Comparison of ENCODE assay signal across 1 cellular context in the genomic region with DNA sequence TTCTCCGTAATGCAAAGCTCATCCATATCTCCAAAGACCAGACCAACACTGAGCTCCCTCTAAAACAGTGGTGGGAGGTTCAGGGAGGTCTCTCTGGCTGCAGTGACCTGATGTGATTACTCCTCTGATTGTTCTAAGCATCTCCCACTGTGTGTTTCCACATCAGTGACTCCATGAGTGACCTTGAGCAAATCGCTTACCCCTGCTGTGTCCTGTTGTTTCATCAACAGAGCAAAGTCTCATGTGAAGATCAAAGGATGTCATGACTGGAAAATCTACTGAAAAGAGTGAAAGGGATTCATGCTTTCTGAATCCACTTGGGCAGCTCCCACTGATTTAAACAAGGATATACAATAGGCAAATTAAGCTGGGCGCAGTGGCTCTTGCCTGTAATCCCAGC.
A peak's percentile ranks its signal among the peaks of the same experiment; 100 is the strongest.
TF ChIP-seq lines count a peak whose summit lies in the region.

No MANE protein-coding gene starts in this region.

TF ChIP-seq in HepG2, 621 proteins besides CTCF, POLR2A, EP300 and RAD21 (continued from another document and continues in another):
- TF ChIP-seq, protein P1, sequence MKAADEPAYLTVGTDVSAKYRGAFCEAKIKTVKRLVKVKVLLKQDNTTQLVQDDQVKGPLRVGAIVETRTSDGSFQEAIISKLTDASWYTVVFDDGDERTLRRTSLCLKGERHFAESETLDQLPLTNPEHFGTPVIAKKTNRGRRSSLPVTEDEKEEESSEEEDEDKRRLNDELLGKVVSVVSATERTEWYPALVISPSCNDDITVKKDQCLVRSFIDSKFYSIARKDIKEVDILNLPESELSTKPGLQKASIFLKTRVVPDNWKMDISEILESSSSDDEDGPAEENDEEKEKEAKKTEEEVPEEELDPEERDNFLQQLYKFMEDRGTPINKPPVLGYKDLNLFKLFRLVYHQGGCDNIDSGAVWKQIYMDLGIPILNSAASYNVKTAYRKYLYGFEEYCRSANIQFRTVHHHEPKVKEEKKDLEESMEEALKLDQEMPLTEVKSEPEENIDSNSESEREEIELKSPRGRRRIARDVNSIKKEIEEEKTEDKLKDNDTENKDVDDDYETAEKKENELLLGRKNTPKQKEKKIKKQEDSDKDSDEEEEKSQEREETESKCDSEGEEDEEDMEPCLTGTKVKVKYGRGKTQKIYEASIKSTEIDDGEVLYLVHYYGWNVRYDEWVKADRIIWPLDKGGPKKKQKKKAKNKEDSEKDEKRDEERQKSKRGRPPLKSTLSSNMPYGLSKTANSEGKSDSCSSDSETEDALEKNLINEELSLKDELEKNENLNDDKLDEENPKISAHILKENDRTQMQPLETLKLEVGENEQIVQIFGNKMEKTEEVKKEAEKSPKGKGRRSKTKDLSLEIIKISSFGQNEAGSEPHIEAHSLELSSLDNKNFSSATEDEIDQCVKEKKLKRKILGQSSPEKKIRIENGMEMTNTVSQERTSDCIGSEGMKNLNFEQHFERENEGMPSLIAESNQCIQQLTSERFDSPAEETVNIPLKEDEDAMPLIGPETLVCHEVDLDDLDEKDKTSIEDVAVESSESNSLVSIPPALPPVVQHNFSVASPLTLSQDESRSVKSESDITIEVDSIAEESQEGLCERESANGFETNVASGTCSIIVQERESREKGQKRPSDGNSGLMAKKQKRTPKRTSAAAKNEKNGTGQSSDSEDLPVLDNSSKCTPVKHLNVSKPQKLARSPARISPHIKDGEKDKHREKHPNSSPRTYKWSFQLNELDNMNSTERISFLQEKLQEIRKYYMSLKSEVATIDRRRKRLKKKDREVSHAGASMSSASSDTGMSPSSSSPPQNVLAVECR (CRISPR knock-in tag; IDR thresholded peaks at IDR 0.05; ENCODE audit: borderline replicate concordance): no peak
- TF ChIP-seq ZKSCAN1 (IDR thresholded peaks at IDR 0.05; ENCODE audit: low read length) (peak; percentile 65; the same call in 1 of the 2 replicates), ZNF512 (CRISPR knock-in tag; IDR thresholded peaks at IDR 0.05) (no peak), ZSCAN29 (CRISPR knock-in tag; conservative IDR thresholded peaks at IDR 0.05) (no peak), SKIL (CRISPR knock-in tag; IDR thresholded peaks at IDR 0.05; ENCODE audit: borderline replicate concordance) (no peak), ZSCAN9 (CRISPR knock-in tag; IDR thresholded peaks at IDR 0.05; ENCODE audit: borderline replicate concordance) (no peak), GZF1 (CRISPR knock-in tag; IDR thresholded peaks at IDR 0.05) (no peak), ZFP36L1 (CRISPR knock-in tag; IDR thresholded peaks at IDR 0.05) (peak; percentile 39; the same call in 1 of the 2 replicates), PCBP1 (IDR thresholded peaks at IDR 0.05; ENCODE audit: borderline replicate concordance, low read depth, low read length) (no peak), SNRNP70 (IDR thresholded peaks at IDR 0.05; ENCODE audit: low read depth, low read length) (no peak), KAT8 (CRISPR knock-in tag; IDR thresholded peaks at IDR 0.05) (peak; percentile 58; the same call in 1 of the 2 replicates), GPN1 (CRISPR knock-in tag; IDR thresholded peaks at IDR 0.05; ENCODE audit: borderline replicate concordance) (no peak), ARID5B (CRISPR knock-in tag; IDR thresholded peaks at IDR 0.05) (peak; percentile 95), NFKB2 (CRISPR knock-in tag; IDR thresholded peaks at IDR 0.05; ENCODE audit: borderline replicate concordance) (no peak), SP1 (IDR thresholded peaks at IDR 0.05) (no peak), SP1 (CRISPR knock-in tag; IDR thresholded peaks at IDR 0.05) (no peak), RAD51 (IDR thresholded peaks at IDR 0.05; ENCODE audit: borderline replicate concordance) (no peak), ZKSCAN5 (CRISPR knock-in tag; IDR thresholded peaks at IDR 0.05) (no peak), DR1 (CRISPR knock-in tag; IDR thresholded peaks at IDR 0.05) (no peak), ZNF557 (CRISPR knock-in tag; IDR thresholded peaks at IDR 0.05) (no peak), ZNF883 (CRISPR knock-in tag; IDR thresholded peaks at IDR 0.05; ENCODE audit: not compliant biosample characterization) (no peak)
- TF ChIP-seq, protein P2, sequence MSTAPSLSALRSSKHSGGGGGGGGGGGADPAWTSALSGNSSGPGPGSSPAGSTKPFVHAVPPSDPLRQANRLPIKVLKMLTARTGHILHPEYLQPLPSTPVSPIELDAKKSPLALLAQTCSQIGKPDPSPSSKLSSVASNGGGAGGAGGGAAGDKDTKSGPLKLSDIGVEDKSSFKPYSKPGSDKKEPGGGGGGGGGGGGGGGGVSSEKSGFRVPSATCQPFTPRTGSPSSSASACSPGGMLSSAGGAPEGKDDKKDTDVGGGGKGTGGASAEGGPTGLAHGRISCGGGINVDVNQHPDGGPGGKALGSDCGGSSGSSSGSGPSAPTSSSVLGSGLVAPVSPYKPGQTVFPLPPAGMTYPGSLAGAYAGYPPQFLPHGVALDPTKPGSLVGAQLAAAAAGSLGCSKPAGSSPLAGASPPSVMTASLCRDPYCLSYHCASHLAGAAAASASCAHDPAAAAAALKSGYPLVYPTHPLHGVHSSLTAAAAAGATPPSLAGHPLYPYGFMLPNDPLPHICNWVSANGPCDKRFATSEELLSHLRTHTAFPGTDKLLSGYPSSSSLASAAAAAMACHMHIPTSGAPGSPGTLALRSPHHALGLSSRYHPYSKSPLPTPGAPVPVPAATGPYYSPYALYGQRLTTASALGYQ (CRISPR knock-in tag; IDR thresholded peaks at IDR 0.05): no peak
- TF ChIP-seq, protein P3, sequence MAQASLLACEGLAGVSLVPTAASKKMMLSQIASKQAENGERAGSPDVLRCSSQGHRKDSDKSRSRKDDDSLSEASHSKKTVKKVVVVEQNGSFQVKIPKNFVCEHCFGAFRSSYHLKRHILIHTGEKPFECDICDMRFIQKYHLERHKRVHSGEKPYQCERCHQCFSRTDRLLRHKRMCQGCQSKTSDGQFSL (CRISPR knock-in tag; IDR thresholded peaks at IDR 0.05): no peak
- TF ChIP-seq, protein P4, sequence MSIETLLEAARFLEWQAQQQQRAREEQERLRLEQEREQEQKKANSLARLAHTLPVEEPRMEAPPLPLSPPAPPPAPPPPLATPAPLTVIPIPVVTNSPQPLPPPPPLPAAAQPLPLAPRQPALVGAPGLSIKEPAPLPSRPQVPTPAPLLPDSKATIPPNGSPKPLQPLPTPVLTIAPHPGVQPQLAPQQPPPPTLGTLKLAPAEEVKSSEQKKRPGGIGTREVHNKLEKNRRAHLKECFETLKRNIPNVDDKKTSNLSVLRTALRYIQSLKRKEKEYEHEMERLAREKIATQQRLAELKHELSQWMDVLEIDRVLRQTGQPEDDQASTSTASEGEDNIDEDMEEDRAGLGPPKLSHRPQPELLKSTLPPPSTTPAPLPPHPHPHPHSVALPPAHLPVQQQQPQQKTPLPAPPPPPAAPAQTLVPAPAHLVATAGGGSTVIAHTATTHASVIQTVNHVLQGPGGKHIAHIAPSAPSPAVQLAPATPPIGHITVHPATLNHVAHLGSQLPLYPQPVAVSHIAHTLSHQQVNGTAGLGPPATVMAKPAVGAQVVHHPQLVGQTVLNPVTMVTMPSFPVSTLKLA (IDR thresholded peaks at IDR 0.05): no peak
- TF ChIP-seq, protein P5, sequence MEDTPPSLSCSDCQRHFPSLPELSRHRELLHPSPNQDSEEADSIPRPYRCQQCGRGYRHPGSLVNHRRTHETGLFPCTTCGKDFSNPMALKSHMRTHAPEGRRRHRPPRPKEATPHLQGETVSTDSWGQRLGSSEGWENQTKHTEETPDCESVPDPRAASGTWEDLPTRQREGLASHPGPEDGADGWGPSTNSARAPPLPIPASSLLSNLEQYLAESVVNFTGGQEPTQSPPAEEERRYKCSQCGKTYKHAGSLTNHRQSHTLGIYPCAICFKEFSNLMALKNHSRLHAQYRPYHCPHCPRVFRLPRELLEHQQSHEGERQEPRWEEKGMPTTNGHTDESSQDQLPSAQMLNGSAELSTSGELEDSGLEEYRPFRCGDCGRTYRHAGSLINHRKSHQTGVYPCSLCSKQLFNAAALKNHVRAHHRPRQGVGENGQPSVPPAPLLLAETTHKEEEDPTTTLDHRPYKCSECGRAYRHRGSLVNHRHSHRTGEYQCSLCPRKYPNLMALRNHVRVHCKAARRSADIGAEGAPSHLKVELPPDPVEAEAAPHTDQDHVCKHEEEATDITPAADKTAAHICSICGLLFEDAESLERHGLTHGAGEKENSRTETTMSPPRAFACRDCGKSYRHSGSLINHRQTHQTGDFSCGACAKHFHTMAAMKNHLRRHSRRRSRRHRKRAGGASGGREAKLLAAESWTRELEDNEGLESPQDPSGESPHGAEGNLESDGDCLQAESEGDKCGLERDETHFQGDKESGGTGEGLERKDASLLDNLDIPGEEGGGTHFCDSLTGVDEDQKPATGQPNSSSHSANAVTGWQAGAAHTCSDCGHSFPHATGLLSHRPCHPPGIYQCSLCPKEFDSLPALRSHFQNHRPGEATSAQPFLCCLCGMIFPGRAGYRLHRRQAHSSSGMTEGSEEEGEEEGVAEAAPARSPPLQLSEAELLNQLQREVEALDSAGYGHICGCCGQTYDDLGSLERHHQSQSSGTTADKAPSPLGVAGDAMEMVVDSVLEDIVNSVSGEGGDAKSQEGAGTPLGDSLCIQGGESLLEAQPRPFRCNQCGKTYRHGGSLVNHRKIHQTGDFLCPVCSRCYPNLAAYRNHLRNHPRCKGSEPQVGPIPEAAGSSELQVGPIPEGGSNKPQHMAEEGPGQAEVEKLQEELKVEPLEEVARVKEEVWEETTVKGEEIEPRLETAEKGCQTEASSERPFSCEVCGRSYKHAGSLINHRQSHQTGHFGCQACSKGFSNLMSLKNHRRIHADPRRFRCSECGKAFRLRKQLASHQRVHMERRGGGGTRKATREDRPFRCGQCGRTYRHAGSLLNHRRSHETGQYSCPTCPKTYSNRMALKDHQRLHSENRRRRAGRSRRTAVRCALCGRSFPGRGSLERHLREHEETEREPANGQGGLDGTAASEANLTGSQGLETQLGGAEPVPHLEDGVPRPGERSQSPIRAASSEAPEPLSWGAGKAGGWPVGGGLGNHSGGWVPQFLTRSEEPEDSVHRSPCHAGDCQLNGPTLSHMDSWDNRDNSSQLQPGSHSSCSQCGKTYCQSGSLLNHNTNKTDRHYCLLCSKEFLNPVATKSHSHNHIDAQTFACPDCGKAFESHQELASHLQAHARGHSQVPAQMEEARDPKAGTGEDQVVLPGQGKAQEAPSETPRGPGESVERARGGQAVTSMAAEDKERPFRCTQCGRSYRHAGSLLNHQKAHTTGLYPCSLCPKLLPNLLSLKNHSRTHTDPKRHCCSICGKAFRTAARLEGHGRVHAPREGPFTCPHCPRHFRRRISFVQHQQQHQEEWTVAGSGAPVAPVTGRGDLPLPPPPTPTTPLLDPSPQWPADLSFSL (CRISPR knock-in tag; IDR thresholded peaks at IDR 0.05): no peak
